1 cellular context compared by ENCODE assay signal in genomic region chr11:10302744-10303557, GRCh38.
A peak's percentile ranks its signal among the peaks of the same experiment; 100 is the strongest.
TF ChIP-seq lines count a peak whose summit lies in the region.

No MANE protein-coding gene starts in this region.

TF ChIP-seq in HepG2, 621 proteins besides CTCF, POLR2A, EP300 and RAD21 (continued from another document and continues in another):
- TF ChIP-seq ZBTB33 (CRISPR knock-in tag; IDR thresholded peaks at IDR 0.05) (no peak), HOXA3 (CRISPR knock-in tag; IDR thresholded peaks at IDR 0.05) (0 out of 2 replicates have a peak, but pooled peaks have one; percentile 16), RBAK (CRISPR knock-in tag; IDR thresholded peaks at IDR 0.05) (no peak), THYN1 (CRISPR knock-in tag; IDR thresholded peaks at IDR 0.05; ENCODE audit: borderline replicate concordance, low read depth) (no peak), ZNF280B (CRISPR knock-in tag; IDR thresholded peaks at IDR 0.05; ENCODE audit: borderline replicate concordance) (no peak; the same call in 1 of the 2 replicates), EED (CRISPR knock-in tag; IDR thresholded peaks at IDR 0.05) (0 out of 2 replicates have a peak, but pooled peaks have one; percentile 52), SNRNP70 (IDR thresholded peaks at IDR 0.05; ENCODE audit: low read depth, low read length) (no peak), RFXAP (CRISPR knock-in tag; IDR thresholded peaks at IDR 0.05; ENCODE audit: borderline replicate concordance) (no peak), JARID2 (CRISPR knock-in tag; IDR thresholded peaks at IDR 0.05; ENCODE audit: insufficient replicate concordance) (peak; percentile 19), NR0B2 (CRISPR knock-in tag; IDR thresholded peaks at IDR 0.05) (no peak), ZNF343 (CRISPR knock-in tag; IDR thresholded peaks at IDR 0.05) (peak; percentile 93), ZNF281 (CRISPR knock-in tag; IDR thresholded peaks at IDR 0.05; ENCODE audit: borderline replicate concordance) (no peak; the same call in 1 of the 2 replicates), NFIB (CRISPR knock-in tag; IDR thresholded peaks at IDR 0.05; ENCODE audit: borderline replicate concordance) (no peak), ARHGAP35 (CRISPR knock-in tag; IDR thresholded peaks at IDR 0.05; ENCODE audit: borderline replicate concordance) (no peak; the same call in 1 of the 2 replicates), KAT7 (CRISPR knock-in tag; IDR thresholded peaks at IDR 0.05; ENCODE audit: borderline replicate concordance) (no peak), KDM4B (CRISPR knock-in tag; IDR thresholded peaks at IDR 0.05) (no peak), NR2C2 (CRISPR knock-in tag; IDR thresholded peaks at IDR 0.05; ENCODE audit: borderline replicate concordance) (peak; percentile 84), ZNF512B (CRISPR knock-in tag; IDR thresholded peaks at IDR 0.05; ENCODE audit: borderline replicate concordance) (peak; percentile 89; the same call in 1 of the 2 replicates), ZNF607 (CRISPR knock-in tag; IDR thresholded peaks at IDR 0.05; ENCODE audit: borderline replicate concordance) (0 out of 2 replicates have a peak, but pooled peaks have one; percentile 25), GFI1 (CRISPR knock-in tag; IDR thresholded peaks at IDR 0.05; ENCODE audit: borderline replicate concordance) (no peak), MAFK (conservative IDR thresholded peaks at IDR 0.05 in 1 of 2, IDR thresholded peaks at IDR 0.05 in 1 of 2; ENCODE audit: low read length in 2 of 2) (no peak), ZNF614 (CRISPR knock-in tag; IDR thresholded peaks at IDR 0.05; ENCODE audit: borderline replicate concordance) (no peak), ZNF792 (CRISPR knock-in tag; IDR thresholded peaks at IDR 0.05) (no peak), NFIC (IDR thresholded peaks at IDR 0.05; ENCODE audit: low read length) (no peak), PAXIP1 (CRISPR knock-in tag; conservative IDR thresholded peaks at IDR 0.05) (peak; percentile 23; the same call in 1 of the 2 replicates), GATAD1 (CRISPR knock-in tag; IDR thresholded peaks at IDR 0.05) (no peak), HBP1 (CRISPR knock-in tag; IDR thresholded peaks at IDR 0.05; ENCODE audit: low read depth) (no peak), HIVEP1 (CRISPR knock-in tag; IDR thresholded peaks at IDR 0.05) (no peak; the same call in 1 of the 2 replicates)
- TF ChIP-seq, protein P1, sequence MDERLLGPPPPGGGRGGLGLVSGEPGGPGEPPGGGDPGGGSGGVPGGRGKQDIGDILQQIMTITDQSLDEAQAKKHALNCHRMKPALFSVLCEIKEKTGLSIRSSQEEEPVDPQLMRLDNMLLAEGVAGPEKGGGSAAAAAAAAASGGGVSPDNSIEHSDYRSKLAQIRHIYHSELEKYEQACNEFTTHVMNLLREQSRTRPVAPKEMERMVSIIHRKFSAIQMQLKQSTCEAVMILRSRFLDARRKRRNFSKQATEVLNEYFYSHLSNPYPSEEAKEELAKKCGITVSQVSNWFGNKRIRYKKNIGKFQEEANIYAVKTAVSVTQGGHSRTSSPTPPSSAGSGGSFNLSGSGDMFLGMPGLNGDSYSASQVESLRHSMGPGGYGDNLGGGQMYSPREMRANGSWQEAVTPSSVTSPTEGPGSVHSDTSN (CRISPR knock-in tag; IDR thresholded peaks at IDR 0.05): no peak
- TF ChIP-seq, protein P2, sequence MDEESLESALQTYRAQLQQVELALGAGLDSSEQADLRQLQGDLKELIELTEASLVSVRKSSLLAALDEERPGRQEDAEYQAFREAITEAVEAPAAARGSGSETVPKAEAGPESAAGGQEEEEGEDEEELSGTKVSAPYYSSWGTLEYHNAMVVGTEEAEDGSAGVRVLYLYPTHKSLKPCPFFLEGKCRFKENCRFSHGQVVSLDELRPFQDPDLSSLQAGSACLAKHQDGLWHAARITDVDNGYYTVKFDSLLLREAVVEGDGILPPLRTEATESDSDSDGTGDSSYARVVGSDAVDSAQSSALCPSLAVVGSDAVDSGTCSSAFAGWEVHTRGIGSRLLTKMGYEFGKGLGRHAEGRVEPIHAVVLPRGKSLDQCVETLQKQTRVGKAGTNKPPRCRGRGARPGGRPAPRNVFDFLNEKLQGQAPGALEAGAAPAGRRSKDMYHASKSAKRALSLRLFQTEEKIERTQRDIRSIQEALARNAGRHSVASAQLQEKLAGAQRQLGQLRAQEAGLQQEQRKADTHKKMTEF (CRISPR knock-in tag; IDR thresholded peaks at IDR 0.05): no peak; the same call in 1 of the 2 replicates
- TF ChIP-seq, protein P3, sequence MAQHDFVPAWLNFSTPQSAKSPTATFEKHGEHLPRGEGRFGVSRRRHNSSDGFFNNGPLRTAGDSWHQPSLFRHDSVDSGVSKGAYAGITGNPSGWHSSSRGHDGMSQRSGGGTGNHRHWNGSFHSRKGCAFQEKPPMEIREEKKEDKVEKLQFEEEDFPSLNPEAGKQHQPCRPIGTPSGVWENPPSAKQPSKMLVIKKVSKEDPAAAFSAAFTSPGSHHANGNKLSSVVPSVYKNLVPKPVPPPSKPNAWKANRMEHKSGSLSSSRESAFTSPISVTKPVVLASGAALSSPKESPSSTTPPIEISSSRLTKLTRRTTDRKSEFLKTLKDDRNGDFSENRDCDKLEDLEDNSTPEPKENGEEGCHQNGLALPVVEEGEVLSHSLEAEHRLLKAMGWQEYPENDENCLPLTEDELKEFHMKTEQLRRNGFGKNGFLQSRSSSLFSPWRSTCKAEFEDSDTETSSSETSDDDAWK (CRISPR knock-in tag; IDR thresholded peaks at IDR 0.05): no peak
- TF ChIP-seq, protein P4, sequence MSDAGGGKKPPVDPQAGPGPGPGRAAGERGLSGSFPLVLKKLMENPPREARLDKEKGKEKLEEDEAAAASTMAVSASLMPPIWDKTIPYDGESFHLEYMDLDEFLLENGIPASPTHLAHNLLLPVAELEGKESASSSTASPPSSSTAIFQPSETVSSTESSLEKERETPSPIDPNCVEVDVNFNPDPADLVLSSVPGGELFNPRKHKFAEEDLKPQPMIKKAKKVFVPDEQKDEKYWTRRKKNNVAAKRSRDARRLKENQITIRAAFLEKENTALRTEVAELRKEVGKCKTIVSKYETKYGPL (CRISPR knock-in tag; IDR thresholded peaks at IDR 0.05): no peak
- TF ChIP-seq, protein P5, sequence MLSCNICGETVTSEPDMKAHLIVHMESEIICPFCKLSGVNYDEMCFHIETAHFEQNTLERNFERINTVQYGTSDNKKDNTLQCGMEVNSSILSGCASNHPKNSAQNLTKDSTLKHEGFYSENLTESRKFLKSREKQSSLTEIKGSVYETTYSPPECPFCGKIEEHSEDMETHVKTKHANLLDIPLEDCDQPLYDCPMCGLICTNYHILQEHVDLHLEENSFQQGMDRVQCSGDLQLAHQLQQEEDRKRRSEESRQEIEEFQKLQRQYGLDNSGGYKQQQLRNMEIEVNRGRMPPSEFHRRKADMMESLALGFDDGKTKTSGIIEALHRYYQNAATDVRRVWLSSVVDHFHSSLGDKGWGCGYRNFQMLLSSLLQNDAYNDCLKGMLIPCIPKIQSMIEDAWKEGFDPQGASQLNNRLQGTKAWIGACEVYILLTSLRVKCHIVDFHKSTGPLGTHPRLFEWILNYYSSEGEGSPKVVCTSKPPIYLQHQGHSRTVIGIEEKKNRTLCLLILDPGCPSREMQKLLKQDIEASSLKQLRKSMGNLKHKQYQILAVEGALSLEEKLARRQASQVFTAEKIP (CRISPR knock-in tag; IDR thresholded peaks at IDR 0.05; ENCODE audit: borderline replicate concordance): no peak
